ENCODE assay signal across 1 cellular context in the genomic region with DNA sequence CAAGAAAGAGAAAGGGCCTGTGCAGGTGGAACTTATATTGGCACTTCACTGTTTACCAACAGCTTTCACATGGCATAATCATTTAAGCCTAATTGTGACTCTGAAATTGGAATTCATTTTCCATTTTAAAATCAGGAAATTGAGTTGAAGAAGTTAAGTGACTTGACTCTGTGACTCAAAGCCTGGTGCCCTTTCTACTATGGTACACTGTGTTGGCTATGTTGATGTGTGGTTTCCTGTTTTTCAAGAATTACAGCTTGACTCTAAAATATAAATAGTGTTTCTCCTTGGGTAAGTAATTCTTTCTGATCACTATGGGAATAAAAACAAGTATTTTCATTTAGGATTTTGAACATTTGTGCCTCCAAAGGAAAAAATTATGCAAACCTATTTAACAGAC.
TF ChIP-seq lines count a peak whose summit lies in the region.

No MANE protein-coding gene starts in this region.

TF ChIP-seq in GM12878, 131 proteins besides CTCF, POLR2A, EP300 and RAD21 (continued from another document):
- TF ChIP-seq KAT2A (conservative IDR thresholded peaks at IDR 0.05; ENCODE audit: control insufficient read depth, low read depth, low read length) (no peak), TARDBP (IDR thresholded peaks at IDR 0.05; ENCODE audit: borderline replicate concordance) (no peak), IRF5 (IDR thresholded peaks at IDR 0.05; ENCODE audit: borderline replicate concordance) (no peak), NFIC (IDR thresholded peaks at IDR 0.05; ENCODE audit: low read depth, low read length) (no peak), ZNF384 (IDR thresholded peaks at IDR 0.05; ENCODE audit: borderline replicate concordance, low read depth, low read length) (no peak), MTA3 (IDR thresholded peaks at IDR 0.05; ENCODE audit: borderline replicate concordance, low read length) (no peak), SREBF1 (IDR thresholded peaks at IDR 0.05; ENCODE audit: low read length) (no peak), ZBED1 (IDR thresholded peaks at IDR 0.05; ENCODE audit: borderline replicate concordance) (no peak), NRF1 (conservative IDR thresholded peaks at IDR 0.05; ENCODE audit: low read depth, low read length) (no peak), KDM1A (IDR thresholded peaks at IDR 0.05; ENCODE audit: borderline replicate concordance) (no peak), BRCA1 (IDR thresholded peaks at IDR 0.05; ENCODE audit: low read depth, low read length) (no peak), RB1 (IDR thresholded peaks at IDR 0.05; ENCODE audit: borderline replicate concordance) (no peak), TBL1XR1 (IDR thresholded peaks at IDR 0.05; ENCODE audit: low read depth, low read length) (no peak), RAD51 (IDR thresholded peaks at IDR 0.05) (no peak; the same call in 1 of the 2 replicates)
- TF ChIP-seq, protein P1, sequence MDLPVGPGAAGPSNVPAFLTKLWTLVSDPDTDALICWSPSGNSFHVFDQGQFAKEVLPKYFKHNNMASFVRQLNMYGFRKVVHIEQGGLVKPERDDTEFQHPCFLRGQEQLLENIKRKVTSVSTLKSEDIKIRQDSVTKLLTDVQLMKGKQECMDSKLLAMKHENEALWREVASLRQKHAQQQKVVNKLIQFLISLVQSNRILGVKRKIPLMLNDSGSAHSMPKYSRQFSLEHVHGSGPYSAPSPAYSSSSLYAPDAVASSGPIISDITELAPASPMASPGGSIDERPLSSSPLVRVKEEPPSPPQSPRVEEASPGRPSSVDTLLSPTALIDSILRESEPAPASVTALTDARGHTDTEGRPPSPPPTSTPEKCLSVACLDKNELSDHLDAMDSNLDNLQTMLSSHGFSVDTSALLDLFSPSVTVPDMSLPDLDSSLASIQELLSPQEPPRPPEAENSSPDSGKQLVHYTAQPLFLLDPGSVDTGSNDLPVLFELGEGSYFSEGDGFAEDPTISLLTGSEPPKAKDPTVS (IDR thresholded peaks at IDR 0.05; ENCODE audit: low read depth, low read length) = no peak
